Comparison of ENCODE assay signal across 8 cellular contexts in genomic region chr1:159010398-159010797, GRCh38. TPM values are rescaled to one million over a fixed set of nuclear protein-coding genes. Genes with fewer than 3 reads are reported as not detected.
DNase-seq lines count a peak whose midpoint lies in the region; ATAC-seq, FAIRE-seq and TF ChIP-seq lines count a peak whose summit lies in the region.

No MANE protein-coding gene starts in this region.

- peak overlapping the region; percentile 92 to 100 for H3K4me3 Mint-ChIP-seq in activated T-cell treated with anti-CD3 and anti-CD28 coated beads, Interleukin-2, amount 50 U/mL, for 72 hours
- H3K4me3 Mint-ChIP-seq in astrocyte (ENCODE audit: unreplicated experiment) = peak overlapping the region; percentile 94

- no peaks in the 10 kb centered on the region for H3K27me3 Mint-ChIP-seq in activated T-cell treated with anti-CD3 and anti-CD28 coated beads, Interleukin-2, amount 50 U/mL, for 72 hours (ENCODE audit: low read depth)
- H3K27me3 Mint-ChIP-seq in astrocyte (ENCODE audit: low read depth, unreplicated experiment) = no peaks in the 10 kb centered on the region

- 1 to 12% methylated on average over 5 of the region's 5 CpGs for WGBS in lung, 2 donors

- no peaks in the 10 kb centered on the region for H4K20me1 ChIP-seq in astrocyte (ENCODE audit: insufficient read depth, low read length)

- H3K4me1 ChIP-seq in astrocyte (ENCODE audit: insufficient read depth, low read length) (peaks cover 17% of the 10 kb centered on the region), lung (ENCODE audit: control insufficient read depth in 2 of 2, insufficient read depth in 2 of 2, low read length in 2 of 2) (peaks cover 1 to 22% of the 10 kb centered on the region in 2 donors), tibial artery (peaks cover 0 to 37% (median 9%) of the 10 kb centered on the region in 4 donors)

- ATAC-seq in activated T-cell treated with anti-CD3 and anti-CD28 coated beads, Interleukin-2, amount 50 U/mL, for 72 hours (replicated peaks in 1 of 2) = peak in 1 of 2 donors; percentile 1
- ATAC-seq in lung (ENCODE audit: insufficient read depth, low FRiP score) = no peak
- no peak for ATAC-seq in GM19395 (IDR thresholded peaks at IDR 0.05; ENCODE audit: unreplicated experiment)

- H2AFZ ChIP-seq in astrocyte (ENCODE audit: low read depth, low read length) = no peak overlapping the region

- intact Hi-C loops in tibial artery (cut with DNase I; ENCODE audit: low total_unique reads) = no loop called here

- H3K4me1 Mint-ChIP-seq in activated T-cell treated with anti-CD3 and anti-CD28 coated beads, Interleukin-2, amount 50 U/mL, for 72 hours (ENCODE audit: low read depth) = peaks cover 60% of the 10 kb centered on the region
- H3K4me1 Mint-ChIP-seq in astrocyte (ENCODE audit: low read depth, unreplicated experiment) = peaks cover 23% of the 10 kb centered on the region

- peaks cover 31 to 50% of the 10 kb centered on the region in 2 donors for H3K36me3 Mint-ChIP-seq in activated T-cell treated with anti-CD3 and anti-CD28 coated beads, Interleukin-2, amount 50 U/mL, for 72 hours (ENCODE audit: insufficient read depth in 2 of 2)
- peaks cover 12% of the 10 kb centered on the region for H3K36me3 Mint-ChIP-seq in astrocyte (ENCODE audit: low read depth, unreplicated experiment)

- H3K9me3 ChIP-seq in astrocyte (ENCODE audit: insufficient read depth, low read depth, low read length) (no peaks in the 10 kb centered on the region), lung (ENCODE audit: control insufficient read depth in 2 of 2, insufficient read depth in 1 of 2, low read length in 1 of 2) (peaks cover 0 to under 1% of the 10 kb centered on the region in 2 donors), tibial artery (no peaks in the 10 kb centered on the region)

- DNase-seq in activated T-cell treated with anti-CD3 and anti-CD28 coated beads, Interleukin-2, amount 50 U/mL, for 72 hours = no peak
- DNase-seq in activated T-cell treated with anti-CD3 and anti-CD28 coated beads, Interleukin-2, amount 50 U/mL, for 48 hours = no peak
- DNase-seq in astrocyte (ENCODE audit: low read depth) (no peak), lung (ENCODE audit: low spot score) (no peak), tibial artery (no peak), DMS 273 treated with DMSO at 0.1 percent for 48 hours (lab: John Stamatoyannopoulos, UW) (no peak), RPMI8226 (no peak)

- peak overlapping the region; percentile 91 for H3K9ac ChIP-seq in astrocyte (ENCODE audit: low read length)

- no peak for FAIRE-seq in astrocyte (lab: Jason Lieb, UNC)

- no peaks in the 10 kb centered on the region for H3K36me3 ChIP-seq in astrocyte (ENCODE audit: insufficient read depth, low read length)
- no peaks in the 10 kb centered on the region for H3K36me3 ChIP-seq in lung (ENCODE audit: control insufficient read depth in 2 of 2, insufficient read depth in 2 of 2, low read length in 2 of 2)
- H3K36me3 ChIP-seq in tibial artery = peaks cover 0 to 1% (median under 1%) of the 10 kb centered on the region in 3 donors

- no peaks in the 10 kb centered on the region for H3K27me3 ChIP-seq in astrocyte (ENCODE audit: insufficient read depth, low read length)
- H3K27me3 ChIP-seq in lung (ENCODE audit: control insufficient read depth, insufficient read depth) = no peaks in the 10 kb centered on the region
- H3K27me3 ChIP-seq in tibial artery = no peaks in the 10 kb centered on the region

- H3K4me3 ChIP-seq in astrocyte (ENCODE audit: insufficient read depth, low read depth, low read length) (peak overlapping the region; percentile 79), lung (peak overlapping the region; percentile 39), tibial artery (peak overlapping the region; percentile 54 to 55)

- peaks cover 45% of the 10 kb centered on the region for H3K79me2 ChIP-seq in astrocyte (ENCODE audit: insufficient read depth, low read length)

- TF ChIP-seq CTCF in astrocyte (IDR thresholded peaks at IDR 0.05; ENCODE audit: insufficient read depth, low read depth, low read length) (no peak), lung (IDR thresholded peaks at IDR 0.05; ENCODE audit: control extremely low read depth, extremely low read depth) (no peak), tibial artery (IDR thresholded peaks at IDR 0.05) (no peak)

- peak overlapping the region; percentile 85 for H3K4me2 ChIP-seq in astrocyte (ENCODE audit: low read length)

- H3K9me3 Mint-ChIP-seq in activated T-cell treated with anti-CD3 and anti-CD28 coated beads, Interleukin-2, amount 50 U/mL, for 72 hours = no peaks in the 10 kb centered on the region
- H3K9me3 Mint-ChIP-seq in astrocyte (ENCODE audit: unreplicated experiment) = peaks cover 1% of the 10 kb centered on the region

- peak overlapping the region; percentile 100 for H3K27ac Mint-ChIP-seq in activated T-cell treated with anti-CD3 and anti-CD28 coated beads, Interleukin-2, amount 50 U/mL, for 72 hours
- H3K27ac Mint-ChIP-seq in astrocyte (ENCODE audit: unreplicated experiment) = peak overlapping the region; percentile 96

- H3K27ac ChIP-seq in astrocyte (ENCODE audit: low read depth, low read length) = peak overlapping the region; percentile 91
- H3K27ac ChIP-seq in lung (ENCODE audit: low read depth in 1 of 2, low read length in 1 of 2) = peak overlapping the region in 1 of 2 donors; percentile 90
- H3K27ac ChIP-seq in tibial artery = peak overlapping the region; percentile 69 to 73

RNA-seq across cellular contexts. Expression of gene IFI16, which starts 0.7 kb away (rescaled TPM):
- total RNA-seq in activated T-cell treated with anti-CD3 and anti-CD28 coated beads, Interleukin-2, amount 50 U/mL, for 72 hours = 100 to 1,000 TPM; 311 to 326 TPM
- 109 and 125 TPM in 2 replicates for total RNA-seq in astrocyte
- total RNA-seq in lung = 10 to 100 TPM; 60.7 to 86.3 TPM
- 100 to 1,000 TPM in 1 of 2 donors, 10 to 100 TPM in 1; 76.4 to 124 TPM for polyA plus RNA-seq in lung
